In the genomic region with DNA sequence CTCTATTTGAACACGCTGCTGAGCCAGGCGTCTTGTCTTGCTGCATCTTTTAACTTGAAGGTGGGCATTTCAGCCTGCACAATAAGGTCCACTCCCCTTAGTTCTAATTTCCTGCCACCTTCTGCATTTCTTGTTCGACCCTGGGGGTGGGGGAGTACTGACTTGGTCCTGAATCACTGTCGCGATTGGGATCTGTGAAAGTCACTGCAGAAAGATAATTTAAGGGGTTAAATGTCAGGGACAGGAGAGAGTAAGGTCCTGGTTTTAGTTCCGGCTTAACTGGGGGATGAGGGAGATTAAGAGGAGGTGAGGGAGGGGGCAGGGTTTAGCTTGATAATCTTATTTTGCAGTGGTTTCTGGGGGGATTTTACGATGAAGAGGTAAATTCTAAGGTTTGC, we compare ENCODE assay signal across 7 cellular contexts.
DNase-seq lines count a peak whose midpoint lies in the region; ATAC-seq, FAIRE-seq and TF ChIP-seq lines count a peak whose summit lies in the region.

No MANE protein-coding gene starts in this region.

- in situ Hi-C loops in ACHN (cut with HindIII; ENCODE audit: low pct_ligation_motif_present, low pct_unique_long_range_greater_than_20kb, low sequenced_read_pairs) = no loop called here

- H3K27me3 ChIP-seq in HL-60 (ENCODE audit: insufficient read depth, poor library complexity, severe bottlenecking) (no peaks in the 10 kb centered on the region), keratinocyte (ENCODE audit: control insufficient read depth, extremely low read depth, insufficient read depth, low read length) (peaks cover 5% of the 10 kb centered on the region)

- TF ChIP-seq CTCF in HL-60 (IDR thresholded peaks at IDR 0.05; ENCODE audit: insufficient read depth, low read length) (no peak), keratinocyte (optimal IDR thresholded peaks at IDR 0.05 in 1 of 3, IDR thresholded peaks at IDR 0.05 in 1 of 3, conservative IDR thresholded peaks at IDR 0.05 in 1 of 3; ENCODE audit: extremely low read depth in 1 of 3, insufficient read depth in 2 of 3, low read length in 3 of 3) (no peak)

- peak in 1 of 2 donors; percentile 17 for ATAC-seq in activated naive CD4-positive, alpha-beta T cell treated with anti-CD3 and anti-CD28 coated beads, Interleukin-2, amount 50 U/mL, for 72 hours
- no peak for ATAC-seq in stimulated activated naive CD8-positive, alpha-beta T cell treated with anti-CD3 and anti-CD28 coated beads, Interleukin-15, Interleukin-2, amounts not matched to agents 100 U/mL and 50 U/mL, for 24 hours
- no peak for ATAC-seq in HG02884 (IDR thresholded peaks at IDR 0.05; ENCODE audit: unreplicated experiment)

- no peaks in the 10 kb centered on the region for H3K36me3 ChIP-seq in keratinocyte (ENCODE audit: control insufficient read depth in 2 of 2, extremely low read depth in 1 of 2, insufficient read depth in 2 of 2, low read length in 2 of 2)

- dilution Hi-C loops in keratinocyte (cut with MboI; ENCODE audit: extremely low pct_ligation_motif_present, low sequenced_read_pairs) = no loop called here

- H3K9me3 Mint-ChIP-seq in activated naive CD4-positive, alpha-beta T cell treated with anti-CD3 and anti-CD28 coated beads, Interleukin-2, amount 50 U/mL, for 72 hours = no peaks in the 10 kb centered on the region

- H3K9me3 ChIP-seq in keratinocyte (ENCODE audit: control insufficient read depth, low read depth, low read length) = no peaks in the 10 kb centered on the region

- peaks cover 0 to 6% of the 10 kb centered on the region in 2 donors for H3K36me3 Mint-ChIP-seq in activated naive CD4-positive, alpha-beta T cell treated with anti-CD3 and anti-CD28 coated beads, Interleukin-2, amount 50 U/mL, for 72 hours

- peaks cover 9% of the 10 kb centered on the region for H3K4me1 ChIP-seq in keratinocyte (ENCODE audit: control insufficient read depth, extremely low read depth, insufficient read depth, low read length)

- H3K9ac ChIP-seq in keratinocyte (ENCODE audit: control insufficient read depth, extremely low read depth, insufficient read depth, low read length) = no peak overlapping the region

- H3K4me3 ChIP-seq in HL-60 (replicated peaks; ENCODE audit: insufficient read depth, low read length) (no peak overlapping the region), keratinocyte (ENCODE audit: control insufficient read depth in 2 of 3, extremely low read depth in 1 of 3, insufficient read depth in 2 of 3, low read depth in 1 of 3, low read length in 3 of 3) (peak overlapping the region; percentile 27 to 58 (median 52))

- H3K27ac ChIP-seq in HL-60 (replicated peaks) (peak overlapping the region; percentile 87), keratinocyte (ENCODE audit: control insufficient read depth, insufficient read depth, low read length) (no peak overlapping the region)

- no peak for FAIRE-seq in keratinocyte (lab: Jason Lieb, UNC)

- H3K79me2 ChIP-seq in keratinocyte (ENCODE audit: control insufficient read depth, insufficient read depth, low read length) = no peaks in the 10 kb centered on the region

- H2AFZ ChIP-seq in keratinocyte (ENCODE audit: control insufficient read depth, low read length) = no peak overlapping the region

- H3K4me2 ChIP-seq in keratinocyte (ENCODE audit: control insufficient read depth, extremely low read depth, insufficient read depth, low read depth, low read length) = peak overlapping the region; percentile 82

- peak overlapping the region; percentile 66 to 91 for H3K27ac Mint-ChIP-seq in activated naive CD4-positive, alpha-beta T cell treated with anti-CD3 and anti-CD28 coated beads, Interleukin-2, amount 50 U/mL, for 72 hours

- H4K20me1 ChIP-seq in keratinocyte (ENCODE audit: control insufficient read depth, extremely low read depth, insufficient read depth, low read length) = no peaks in the 10 kb centered on the region

- H3K9me1 ChIP-seq in keratinocyte (ENCODE audit: control insufficient read depth, extremely low read depth, insufficient read depth, low read length) = no peaks in the 10 kb centered on the region

- DNase-seq in HL-60 (ENCODE audit: low read depth in 1 of 2, low spot score in 1 of 2) (no peak), keratinocyte (ENCODE audit: low read depth, low spot score) (no peak), ACHN (no peak), HPDE6-E6E7 (ENCODE audit: extremely low spot score) (no peak)
- DNase-seq in activated naive CD4-positive, alpha-beta T cell treated with anti-CD3 and anti-CD28 coated beads, Interleukin-2, amount 50 U/mL, for 72 hours (ENCODE audit: low spot score in 2 of 2) = no peak
- peak; percentile 18 for DNase-seq in stimulated activated naive CD8-positive, alpha-beta T cell treated with anti-CD3 and anti-CD28 coated beads, Interleukin-15, Interleukin-2, amounts not matched to agents 100 U/mL and 50 U/mL, for 24 hours
